Comparison of ENCODE assay signal across 8 cellular contexts in the genomic region with DNA sequence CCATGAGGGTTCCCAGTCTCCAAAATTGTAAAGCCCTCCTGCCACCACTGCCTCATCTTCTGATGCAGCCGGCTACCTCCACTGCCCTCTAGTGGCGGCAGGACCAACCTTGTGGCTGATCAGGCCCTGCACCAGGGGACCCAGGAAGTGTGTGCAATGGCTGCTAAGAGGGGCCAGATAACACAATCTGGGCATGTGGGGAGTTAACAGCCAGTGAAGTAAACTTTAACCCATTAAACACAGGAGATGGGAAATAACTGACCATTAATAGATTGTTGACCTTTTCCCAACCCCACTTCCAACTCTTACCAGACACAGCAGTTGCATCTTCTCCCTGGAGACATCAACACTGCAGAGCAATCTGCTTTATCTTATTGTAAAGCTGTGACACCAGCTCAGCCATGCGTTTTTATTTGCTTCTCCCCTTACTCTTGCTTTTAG.
DNase-seq lines count a peak whose midpoint lies in the region; ATAC-seq, FAIRE-seq and TF ChIP-seq lines count a peak whose summit lies in the region.

No MANE protein-coding gene starts in this region.

- TF ChIP-seq POLR2A in A549 (IDR thresholded peaks at IDR 0.05; ENCODE audit: low read length) (no peak), tibial nerve (IDR thresholded peaks at IDR 0.05) (no peak)

- H3K4me1 Mint-ChIP-seq in WTC11 (0 out of 2 replicates have a peak, but pooled peaks cover 3% of the 10 kb centered on the region), naive B cell (no peaks in the 10 kb centered on the region)

- 0% methylated on average over 3 of the region's 3 CpGs for WGBS in A549 (ENCODE audit: missing lambda C conversion rate)
- 25 to 29% methylated on average over 3 of the region's 3 CpGs for WGBS in tibial nerve, 2 donors

- peak; percentile 44 to 58 for DNase-seq in A549 (ENCODE audit: low read depth in 1 of 2, low spot score in 1 of 2)
- DNase-seq in GM13976 (ENCODE audit: low spot score): peak; percentile 63
- DNase-seq in NCI-H1092 treated with DMSO at 0.1 percent for 48 hours (lab: John Stamatoyannopoulos, UW): peak; percentile 56
- peak; percentile 90 for DNase-seq in WTC11 (ENCODE audit: low spot score)
- peak in 5 of 10 donors; percentile 10 to 47 (median 25) for DNase-seq in dorsolateral prefrontal cortex
- DNase-seq in naive B cell: peak; percentile 3
- DNase-seq in tibial nerve (ENCODE audit: low spot score in 2 of 2): peak; percentile 16 to 20

- H3K4me3 Mint-ChIP-seq in WTC11 (no peak overlapping the region), naive B cell (no peak overlapping the region)

- H3K27ac Mint-ChIP-seq in WTC11 (no peak overlapping the region), naive B cell (no peak overlapping the region)

- H3K4me3 ChIP-seq in A549 (no peak overlapping the region), dorsolateral prefrontal cortex (no peak overlapping the region), tibial nerve (no peak overlapping the region)

- intact Hi-C loops in dorsolateral prefrontal cortex (cut with DNase I): no loop called here

- peaks cover 0 to 6% (median 0%) of the 10 kb centered on the region in 3 donors for H3K36me3 ChIP-seq in tibial nerve

- in situ Hi-C loops in GM13976 (cut with MboI; ENCODE audit: low sequenced_read_pairs, unreplicated experiment): no loop called here

- H3K9me3 Mint-ChIP-seq in WTC11 (peaks cover 9% of the 10 kb centered on the region; the same call in 1 of the 2 replicates), naive B cell (peaks cover 0 to 8% (median 6%) of the 10 kb centered on the region in 7 donors)

- TF ChIP-seq CTCF in A549 (IDR thresholded peaks at IDR 0.05): peak; percentile 49
- TF ChIP-seq CTCF in GM13976 (IDR thresholded peaks at IDR 0.05; ENCODE audit: borderline replicate concordance, control extremely low read depth, extremely low read depth, insufficient read depth, missing control alignments): peak; percentile 84
- peak; percentile 77 for TF ChIP-seq CTCF in WTC11 (IDR thresholded peaks at IDR 0.05)
- TF ChIP-seq CTCF in dorsolateral prefrontal cortex (IDR thresholded peaks at IDR 0.05 in 54 of 56, conservative IDR thresholded peaks at IDR 0.05 in 2 of 56; ENCODE audit: low read depth in 1 of 56, partially characterized antibody in 56 of 56): peak in 51 of 56 donors; percentile 13 to 57 (median 36)
- peak in 4 of 5 experiments; percentile 25 to 45 (median 34) for TF ChIP-seq CTCF in tibial nerve (IDR thresholded peaks at IDR 0.05)

- ATAC-seq in A549: peak; percentile 92 to 99
- ATAC-seq in HG02759 (IDR thresholded peaks at IDR 0.05; ENCODE audit: unreplicated experiment): peak; percentile 97
- peak; percentile 100 for ATAC-seq in WTC11
- no peak for ATAC-seq in naive B cell (ENCODE audit: low read depth in 2 of 2)

- H3K27ac ChIP-seq in A549 (no peak overlapping the region), dorsolateral prefrontal cortex (no peak overlapping the region), tibial nerve (no peak overlapping the region)

- H3K27me3 ChIP-seq in dorsolateral prefrontal cortex (no peaks in the 10 kb centered on the region), tibial nerve (no peaks in the 10 kb centered on the region)

- H3K36me3 Mint-ChIP-seq in WTC11 (peaks cover 9% of the 10 kb centered on the region), naive B cell (no peaks in the 10 kb centered on the region)

- H3K27me3 Mint-ChIP-seq in WTC11 (ENCODE audit: low read depth): no peaks in the 10 kb centered on the region
- peaks cover 19 to 31% (median 26%) of the 10 kb centered on the region in 3 donors for H3K27me3 Mint-ChIP-seq in naive B cell

- CTCF ChIA-PET in A549 (lab: Yijun Ruan, JAX): interaction anchor here (0.6 to 1.0 kb wide), 4 partner anchors 9 to 174 kb away, joined by 3 to 5 read pairs (median 3); no protein-coding TSS in a partner anchor
- CTCF ChIA-PET in WTC11 (lab: Charles Lee): interaction anchor here (0.6 to 2.3 kb wide), 14 partner anchors 9 to 289 kb away, joined by 3 to 12 read pairs (median 4); partner anchors contain the start of genes CER1 and ZDHHC21

- H3K4me2 ChIP-seq in A549: no peak overlapping the region

- no peaks in the 10 kb centered on the region for H3K9me3 ChIP-seq in A549
- no peaks in the 10 kb centered on the region for H3K9me3 ChIP-seq in tibial nerve

- no peak for FAIRE-seq in A549 (lab: Jason Lieb, UNC)

- POLR2A ChIA-PET in A549 (lab: Yijun Ruan, JAX) (no interaction called here), WTC11 (lab: Charles Lee) (no interaction called here)

- TF ChIP-seq EP300 in A549 (IDR thresholded peaks at IDR 0.05): no peak
- TF ChIP-seq EP300 in tibial nerve (IDR thresholded peaks at IDR 0.05): no peak

- H3K4me1 ChIP-seq in A549 (no peaks in the 10 kb centered on the region), tibial nerve (no peaks in the 10 kb centered on the region)

- peak in 1 of 2 experiments; percentile 47; a peak in 2 of 5 replicates for TF ChIP-seq RAD21 in A549 (conservative IDR thresholded peaks at IDR 0.05 in 1 of 2, IDR thresholded peaks at IDR 0.05 in 1 of 2)

TF ChIP-seq in A549, 52 proteins besides CTCF, POLR2A, EP300 and RAD21:
- TF ChIP-seq HMGXB4 (CRISPR knock-in tag; IDR thresholded peaks at IDR 0.05; ENCODE audit: borderline replicate concordance): no peak
- 0 out of 3 replicates have a peak, but pooled peaks have one; percentile 16 for TF ChIP-seq SMC3 (IDR thresholded peaks at IDR 0.05)
TF ChIP-seq in A549: peak in this region for 1.

TF ChIP-seq in WTC11, 78 proteins besides CTCF, POLR2A, EP300 and RAD21 (continues in another document):
- no peak for TF ChIP-seq ZNF121 (CRISPR knock-in tag; IDR thresholded peaks at IDR 0.05)
- TF ChIP-seq, protein P1, sequence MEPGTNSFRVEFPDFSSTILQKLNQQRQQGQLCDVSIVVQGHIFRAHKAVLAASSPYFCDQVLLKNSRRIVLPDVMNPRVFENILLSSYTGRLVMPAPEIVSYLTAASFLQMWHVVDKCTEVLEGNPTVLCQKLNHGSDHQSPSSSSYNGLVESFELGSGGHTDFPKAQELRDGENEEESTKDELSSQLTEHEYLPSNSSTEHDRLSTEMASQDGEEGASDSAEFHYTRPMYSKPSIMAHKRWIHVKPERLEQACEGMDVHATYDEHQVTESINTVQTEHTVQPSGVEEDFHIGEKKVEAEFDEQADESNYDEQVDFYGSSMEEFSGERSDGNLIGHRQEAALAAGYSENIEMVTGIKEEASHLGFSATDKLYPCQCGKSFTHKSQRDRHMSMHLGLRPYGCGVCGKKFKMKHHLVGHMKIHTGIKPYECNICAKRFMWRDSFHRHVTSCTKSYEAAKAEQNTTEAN (CRISPR knock-in tag; IDR thresholded peaks at IDR 0.05): no peak
- no peak for TF ChIP-seq ATF6 (CRISPR knock-in tag; IDR thresholded peaks at IDR 0.05)
- TF ChIP-seq IRF2 (CRISPR knock-in tag; IDR thresholded peaks at IDR 0.05; ENCODE audit: borderline replicate concordance, low read depth): no peak
- no peak for TF ChIP-seq NFE2L1 (CRISPR knock-in tag; IDR thresholded peaks at IDR 0.05)
- TF ChIP-seq TCF7 (CRISPR knock-in tag; IDR thresholded peaks at IDR 0.05; ENCODE audit: low read depth): no peak
- no peak for TF ChIP-seq USF1 (CRISPR knock-in tag; IDR thresholded peaks at IDR 0.05)
- no peak for TF ChIP-seq NR2C2 (CRISPR knock-in tag; IDR thresholded peaks at IDR 0.05)
- TF ChIP-seq TP53 (CRISPR knock-in tag; IDR thresholded peaks at IDR 0.05): no peak
- TF ChIP-seq GTF2I (CRISPR knock-in tag; conservative IDR thresholded peaks at IDR 0.05): no peak
- TF ChIP-seq HMGXB4 (CRISPR knock-in tag; IDR thresholded peaks at IDR 0.05): no peak
- TF ChIP-seq MXD4 (CRISPR knock-in tag; IDR thresholded peaks at IDR 0.05; ENCODE audit: borderline replicate concordance): no peak
- TF ChIP-seq RELA (CRISPR knock-in tag; IDR thresholded peaks at IDR 0.05; ENCODE audit: borderline replicate concordance): no peak
- no peak for TF ChIP-seq ZNF416 (CRISPR knock-in tag; IDR thresholded peaks at IDR 0.05)
- no peak for TF ChIP-seq ZNF423 (CRISPR knock-in tag; IDR thresholded peaks at IDR 0.05)

Comparison
In these comparisons a context has a peak if more than half of its experiments do, and no peak if none do; other contexts are left out.
1. ATAC-seq: peak in A549 (2 of 2), HG02759 (single experiment) and WTC11 (single experiment); none in naive B cell (0 of 2).
2. CTCF ChIP-seq: peak in every context shown above with its lines; median percentile 84 in GM13976; 77 in WTC11; 49 in A549; 36 in dorsolateral prefrontal cortex; 34 in tibial nerve.
3. Of the 8 proteins assayed by ChIP-seq in both WTC11 and A549: peak only in WTC11: none; only in A549: none; in both: CTCF; in neither: 7.